Comparison of ENCODE assay signal across 12 cellular contexts in the genomic region with DNA sequence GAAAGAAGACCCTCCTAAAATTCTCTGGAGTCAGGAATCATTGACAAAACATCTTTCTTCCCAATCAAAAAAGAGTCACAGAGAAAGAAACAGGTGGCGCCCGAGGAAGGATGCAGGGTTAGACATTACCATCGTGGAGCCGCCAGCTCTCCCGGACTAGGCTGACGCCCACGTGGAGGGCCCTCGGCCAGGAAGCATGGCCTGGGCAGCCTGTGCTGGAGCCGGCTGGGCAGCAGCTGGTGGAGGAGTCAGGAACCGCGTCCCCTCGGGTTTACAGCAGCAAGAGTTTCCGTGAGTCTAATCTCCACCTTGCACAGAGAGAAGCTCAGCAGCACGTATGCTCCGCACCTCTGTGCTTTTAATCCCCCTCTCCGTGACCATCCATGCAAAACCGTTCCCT.
DNase-seq lines count a peak whose midpoint lies in the region; ATAC-seq, FAIRE-seq and TF ChIP-seq lines count a peak whose summit lies in the region.
"Had no signal": no experiment of that assay in that cellular context is flagged by ENCODE, and none has a peak within 500 bp of the region (broad histone marks: within the 10 kb centered on the region; RNA-seq: fewer than 3 reads in every experiment).

No MANE protein-coding gene starts in this region.

- dilution Hi-C loops in endothelial cell of umbilical vein (cut with MboI; ENCODE audit: extremely low pct_ligation_motif_present, low sequenced_read_pairs): no loop called here

- BruUV-seq in endothelial cell of umbilical vein (replicated peaks; lab: Mats Ljungman, UMichigan): no TSS peak

- H3K4me1 ChIP-seq in endothelial cell of umbilical vein (ENCODE audit: control insufficient read depth, extremely low read depth, insufficient read depth, low read length): no peaks in the 10 kb centered on the region
- H3K4me1 ChIP-seq: tibial artery had no signal

- H3K36me3 ChIP-seq in endothelial cell of umbilical vein (ENCODE audit: control insufficient read depth in 2 of 2, extremely low read depth in 1 of 2, insufficient read depth in 2 of 2, low read length in 2 of 2): no peaks in the 10 kb centered on the region
- H3K36me3 ChIP-seq: tibial artery had no signal

- no peak overlapping the region for H3K4me3 Mint-ChIP-seq in neural crest cell
- H3K4me3 Mint-ChIP-seq: CD4-positive, CD25-positive, alpha-beta regulatory T cell had no signal

- no peaks in the 10 kb centered on the region for H3K27me3 ChIP-seq in endothelial cell of umbilical vein (ENCODE audit: control insufficient read depth in 2 of 2, insufficient read depth in 2 of 2, low read length in 2 of 2)

- H3K27ac ChIP-seq in endothelial cell of umbilical vein (ENCODE audit: insufficient read depth, low read depth, low read length): no peak overlapping the region
- H3K27ac ChIP-seq: tibial artery had no signal

- peak overlapping the region; percentile 14 for H3K27ac Mint-ChIP-seq in neural crest cell (ENCODE audit: unreplicated experiment)
- H3K27ac Mint-ChIP-seq: CD4-positive, CD25-positive, alpha-beta regulatory T cell had no signal

- intact Hi-C loops in endothelial cell of umbilical vein (cut with micrococcal nuclease): loop anchor here (2.0 to 5.0 kb wide), 2 partner anchors 423 to 1052 kb away; no protein-coding TSS in a partner anchor

- no peak overlapping the region for H3K9ac ChIP-seq in endothelial cell of umbilical vein (replicated peaks; ENCODE audit: extremely low read depth, insufficient read depth, low read length)

- no peaks in the 10 kb centered on the region for H4K20me1 ChIP-seq in endothelial cell of umbilical vein (replicated peaks; ENCODE audit: control insufficient read depth, extremely low read depth, insufficient read depth, low read length)

- no peak for TF ChIP-seq POLR2A in endothelial cell of umbilical vein (IDR thresholded peaks at IDR 0.05; ENCODE audit: low read depth, low read length)

- H3K4me3 ChIP-seq in endothelial cell of umbilical vein (replicated peaks in 1 of 3; ENCODE audit: insufficient read depth in 1 of 3, low read depth in 1 of 3, low read length in 3 of 3): no peak overlapping the region
- H3K4me3 ChIP-seq: tibial artery had no signal

- no peak for ATAC-seq in stimulated activated naive CD8-positive, alpha-beta T cell treated with anti-CD3 and anti-CD28 coated beads, Interleukin-15, Interleukin-2, amounts not matched to agents 100 U/mL and 50 U/mL, for 24 hours
- no peak for ATAC-seq in GM18511 (IDR thresholded peaks at IDR 0.05; ENCODE audit: unreplicated experiment)
- ATAC-seq in GM21390 (IDR thresholded peaks at IDR 0.05; ENCODE audit: unreplicated experiment): no peak

- no peaks in the 10 kb centered on the region for H3K9me3 Mint-ChIP-seq in neural crest cell

- CTCF ChIA-PET in endothelial cell of umbilical vein (lab: Charles Lee): interaction anchor here (1.1 to 2.2 kb wide), 8 partner anchors 357 to 1050 kb away, joined by 4 to 6 read pairs (median 6); no protein-coding TSS in a partner anchor

- H3K4me2 ChIP-seq in endothelial cell of umbilical vein (ENCODE audit: insufficient read depth, low read length): no peak overlapping the region

- peaks cover 2% of the 10 kb centered on the region for H3K27me3 Mint-ChIP-seq in neural crest cell (ENCODE audit: low read depth)

- no peaks in the 10 kb centered on the region for H3K9me3 ChIP-seq in endothelial cell of umbilical vein (replicated peaks; ENCODE audit: control insufficient read depth, insufficient read depth, low read length)
- H3K9me3 ChIP-seq: tibial artery had no signal

- POLR2A ChIA-PET in endothelial cell of umbilical vein (lab: Charles Lee): no interaction called here

- TF ChIP-seq CTCF in endothelial cell of umbilical vein (IDR thresholded peaks at IDR 0.05; ENCODE audit: extremely low read depth in 1 of 2, insufficient read depth in 1 of 2, low read depth in 1 of 2, low read length in 2 of 2) (no peak), neural crest cell (conservative IDR thresholded peaks at IDR 0.05) (no peak)

- FAIRE-seq in endothelial cell of umbilical vein (lab: Jason Lieb, UNC): no peak
- FAIRE-seq: endometrium had no signal

- H3K4me1 Mint-ChIP-seq in neural crest cell: peaks cover 57% of the 10 kb centered on the region
- H3K4me1 Mint-ChIP-seq: CD4-positive, CD25-positive, alpha-beta regulatory T cell had no signal

- no peaks in the 10 kb centered on the region for H3K36me3 Mint-ChIP-seq in neural crest cell (ENCODE audit: low read depth)
- H3K36me3 Mint-ChIP-seq: CD4-positive, CD25-positive, alpha-beta regulatory T cell had no signal

- DNase-seq in DMS 273 treated with DMSO at 0.1 percent for 48 hours (lab: John Stamatoyannopoulos, UW) (peak; percentile 26), NCI-H510A (lab: John Stamatoyannopoulos, UW) (peak; percentile 41), endothelial cell of umbilical vein (ENCODE audit: low read depth, low spot score) (peak; percentile 23), neural crest cell (ENCODE audit: low read depth, low spot score) (peak; percentile 23), NCI-H345 (lab: John Stamatoyannopoulos, UW) (no peak)
- no peak for DNase-seq in stimulated activated naive CD8-positive, alpha-beta T cell treated with anti-CD3 and anti-CD28 coated beads, Interleukin-15, Interleukin-2, amounts not matched to agents 100 U/mL and 50 U/mL, for 24 hours
- DNase-seq: CD4-positive, CD25-positive, alpha-beta regulatory T cell; stimulated activated CD4-positive, alpha-beta T cell treated with anti-CD3 and anti-CD28 coated beads, Interleukin-4, amount 100 ng/mL, for 1 hour; tibial artery had no signal

- H3K79me2 ChIP-seq in endothelial cell of umbilical vein (ENCODE audit: control insufficient read depth, insufficient read depth, low read length): no peaks in the 10 kb centered on the region

- H2AFZ ChIP-seq in endothelial cell of umbilical vein (ENCODE audit: low read depth, low read length): no peak overlapping the region

- no peaks in the 10 kb centered on the region for H3K9me1 ChIP-seq in endothelial cell of umbilical vein (replicated peaks; ENCODE audit: control insufficient read depth, extremely low read depth, insufficient read depth, low read length)

TF ChIP-seq in endothelial cell of umbilical vein, 7 proteins besides CTCF, POLR2A, EP300 and RAD21:
- no peak for TF ChIP-seq GATA2 (IDR thresholded peaks at IDR 0.05; ENCODE audit: insufficient read depth, insufficient read length, low read depth, low read length)
- TF ChIP-seq EZH2 (IDR thresholded peaks at IDR 0.05; ENCODE audit: borderline replicate concordance, low read depth, low read length, severe bottlenecking): no peak
- TF ChIP-seq, protein P1, sequence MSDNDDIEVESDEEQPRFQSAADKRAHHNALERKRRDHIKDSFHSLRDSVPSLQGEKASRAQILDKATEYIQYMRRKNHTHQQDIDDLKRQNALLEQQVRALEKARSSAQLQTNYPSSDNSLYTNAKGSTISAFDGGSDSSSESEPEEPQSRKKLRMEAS (IDR thresholded peaks at IDR 0.05; ENCODE audit: insufficient read depth, insufficient read length): no peak
- TF ChIP-seq JUN (IDR thresholded peaks at IDR 0.05; ENCODE audit: borderline replicate concordance, insufficient read depth, insufficient read length, low read depth): no peak

Comparison
In these comparisons a context has a peak if more than half of its experiments do, and no peak if none do; other contexts are left out.
1. DNase-seq: peak in DMS 273 treated with DMSO at 0.1 percent for 48 hours (single experiment), NCI-H510A (single experiment), endothelial cell of umbilical vein (single experiment) and neural crest cell (single experiment); none in stimulated activated naive CD8-positive, alpha-beta T cell treated with anti-CD3 and anti-CD28 coated beads, Interleukin-15, Interleukin-2, amounts not matched to agents 100 U/mL and 50 U/mL, for 24 hours (single experiment) and NCI-H345 (single experiment).